Comparison of ENCODE assay signal across 32 cellular contexts in the genomic region with DNA sequence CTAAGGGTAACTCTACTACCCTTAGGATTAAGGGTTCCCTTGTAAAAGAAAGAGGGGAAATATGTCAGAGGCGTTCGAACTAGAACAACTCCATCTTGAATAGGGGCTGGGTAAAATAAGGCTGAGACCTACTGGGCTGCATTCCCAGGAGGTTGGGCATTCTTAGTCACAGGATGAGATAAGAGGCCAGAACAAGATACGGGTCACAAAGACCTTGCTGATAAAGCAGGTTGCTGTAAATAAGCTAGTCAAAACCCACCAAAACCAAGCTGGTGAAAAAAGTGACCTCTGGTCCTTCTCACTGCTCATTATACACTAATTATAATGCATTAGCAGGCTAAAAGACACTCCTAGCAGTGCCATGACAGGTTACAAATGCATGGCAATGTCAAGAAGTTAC.
"Had no signal": no experiment of that assay in that cellular context is flagged by ENCODE, and none has a peak within 500 bp of the region (broad histone marks: within the 10 kb centered on the region; RNA-seq: fewer than 3 reads in every experiment).

No MANE protein-coding gene starts in this region.

- H3K4me1 Mint-ChIP-seq: activated B cell treated with CpG ODN at 0.5 μM for 24 hours; activated naive CD4-positive, alpha-beta T cell treated with anti-CD3 and anti-CD28 coated beads, Interleukin-2, amount 50 U/mL, for 24 hours; activated naive CD8-positive, alpha-beta T cell treated with anti-CD3 and anti-CD28 coated beads for 36 hours; activated naive CD8-positive, alpha-beta T cell treated with anti-CD3 and anti-CD28 coated beads, Interleukin-2, amount 50 U/mL, for 24 hours; T-cell had no signal

- H3K36me3 ChIP-seq: esophagus muscularis mucosa, WERI-Rb-1 had no signal

- H3K9me3 ChIP-seq: ascending aorta, body of pancreas, esophagus muscularis mucosa, gastroesophageal sphincter had no signal

- FAIRE-seq: colon had no signal

- H3K27me3 Mint-ChIP-seq: activated B cell treated with CpG ODN at 0.5 μM for 24 hours; activated CD8-positive, alpha-beta T cell treated with anti-CD3 and anti-CD28 coated beads for 36 hours; activated naive CD4-positive, alpha-beta T cell treated with anti-CD3 and anti-CD28 coated beads, Interleukin-2, amount 50 U/mL, for 24 hours; activated naive CD8-positive, alpha-beta T cell treated with anti-CD3 and anti-CD28 coated beads for 36 hours; activated naive CD8-positive, alpha-beta T cell treated with anti-CD3 and anti-CD28 coated beads, Interleukin-2, amount 50 U/mL, for 24 hours; effector memory CD8-positive, alpha-beta T cell had no signal

- H3K27me3 ChIP-seq: ascending aorta, body of pancreas, esophagus muscularis mucosa, foreskin keratinocyte, gastroesophageal sphincter had no signal

- ATAC-seq: activated CD4-positive, CD25-positive, alpha-beta regulatory T cell treated with anti-CD3 and anti-CD28 coated beads, Interleukin-2, amount 50 U/mL, for 24 hours; activated CD8-positive, alpha-beta T cell treated with anti-CD3 and anti-CD28 coated beads for 36 hours; activated naive CD8-positive, alpha-beta T cell treated with anti-CD3 and anti-CD28 coated beads, Interleukin-2, amount 50 U/mL, for 24 hours; body of pancreas; effector memory CD8-positive, alpha-beta T cell; foreskin keratinocyte; gastroesophageal sphincter; T-cell had no signal

- H3K9me3 Mint-ChIP-seq: activated B cell treated with CpG ODN at 0.5 μM for 24 hours; activated CD8-positive, alpha-beta T cell treated with anti-CD3 and anti-CD28 coated beads for 36 hours; activated naive CD4-positive, alpha-beta T cell treated with anti-CD3 and anti-CD28 coated beads for 36 hours; activated naive CD8-positive, alpha-beta T cell treated with anti-CD3 and anti-CD28 coated beads for 36 hours; activated naive CD8-positive, alpha-beta T cell treated with anti-CD3 and anti-CD28 coated beads, Interleukin-2, amount 50 U/mL, for 24 hours; activated T-helper 1 cell treated with anti-CD3 and anti-CD28 coated beads, Interleukin-12 subunit alpha, Interleukin-12 subunit beta, Interleukin-2, Interleukin-4 antibody, amounts not matched to agents 30 ng/mL and 10 ng/mL and 1 ng/mL, durations not matched to agents 14 hours and 24 hours and 36 hours; T-helper 1 cell treated with Interleukin-12 subunit alpha and Interleukin-12 subunit beta and Interleukin-4 antibody, amounts not matched to agents 30 μg/mL and 1 μg/mL, for 36 hours had no signal

- H3K36me3 Mint-ChIP-seq: activated naive CD4-positive, alpha-beta T cell treated with anti-CD3 and anti-CD28 coated beads, Interleukin-2, amount 50 U/mL, for 24 hours; activated naive CD8-positive, alpha-beta T cell treated with anti-CD3 and anti-CD28 coated beads for 36 hours; T-cell had no signal

- H3K4me1 ChIP-seq: ascending aorta, body of pancreas, foreskin keratinocyte, gastroesophageal sphincter had no signal

- H3K4me3 Mint-ChIP-seq: activated B cell treated with CpG ODN at 0.5 μM for 24 hours; activated CD8-positive, alpha-beta T cell treated with anti-CD3 and anti-CD28 coated beads for 36 hours; activated naive CD4-positive, alpha-beta T cell treated with anti-CD3 and anti-CD28 coated beads for 36 hours; activated naive CD4-positive, alpha-beta T cell treated with anti-CD3 and anti-CD28 coated beads, Interleukin-2, amount 50 U/mL, for 24 hours; activated naive CD8-positive, alpha-beta T cell treated with anti-CD3 and anti-CD28 coated beads for 36 hours; activated naive CD8-positive, alpha-beta T cell treated with anti-CD3 and anti-CD28 coated beads, Interleukin-2, amount 50 U/mL, for 24 hours; activated T-helper 1 cell treated with anti-CD3 and anti-CD28 coated beads, Interleukin-12 subunit alpha, Interleukin-12 subunit beta, Interleukin-2, Interleukin-4 antibody, amounts not matched to agents 30 ng/mL and 10 ng/mL and 1 ng/mL, durations not matched to agents 14 hours and 24 hours and 36 hours; effector memory CD8-positive, alpha-beta T cell; T-cell; T-helper 1 cell treated with Interleukin-12 subunit alpha and Interleukin-12 subunit beta and Interleukin-4 antibody, amounts not matched to agents 30 μg/mL and 1 μg/mL, for 36 hours had no signal

- H3K4me3 ChIP-seq: ascending aorta, body of pancreas, esophagus muscularis mucosa, gastroesophageal sphincter had no signal

- H3K27ac ChIP-seq: ascending aorta, body of pancreas, esophagus muscularis mucosa, foreskin keratinocyte, gastroesophageal sphincter, WERI-Rb-1 had no signal

- DNase-seq: activated B cell treated with CpG ODN at 0.5 μM for 24 hours; activated CD4-positive, alpha-beta T cell treated with anti-CD3 and anti-CD28 coated beads for 48 hours; activated CD4-positive, alpha-beta T cell treated with anti-CD3 and anti-CD28 coated beads, Interleukin-2, amount 50 U/mL, for 1 hour; activated CD4-positive, alpha-beta T cell treated with anti-CD3 and anti-CD28 coated beads, Interleukin-2, amount 50 U/mL, for 48 hours; activated CD8-positive, alpha-beta memory T cell treated with anti-CD3 and anti-CD28 coated beads for 24 hours; activated CD8-positive, alpha-beta T cell treated with anti-CD3 and anti-CD28 coated beads for 36 hours; activated effector memory CD4-positive, alpha-beta T cell treated with anti-CD3 and anti-CD28 coated beads, Interleukin-2, amount 50 U/mL, for 16 hours; activated naive CD4-positive, alpha-beta T cell treated with anti-CD3 and anti-CD28 coated beads for 36 hours; activated naive CD8-positive, alpha-beta T cell treated with anti-CD3 and anti-CD28 coated beads for 36 hours; activated naive CD8-positive, alpha-beta T cell treated with anti-CD3 and anti-CD28 coated beads, Interleukin-2, amount 50 U/mL, for 24 hours; activated T-cell treated with anti-CD3 and anti-CD28 coated beads, Interleukin-2, amount 50 U/mL, for 48 hours; body of pancreas; caudate nucleus; cortex of kidney; dermis blood vessel endothelial cell; effector CD4-positive, alpha-beta T cell; effector memory CD8-positive, alpha-beta T cell; erythroblast; foreskin keratinocyte; SW 1271; T-cell; T-helper 9 cell; WERI-Rb-1 had no signal

- H3K27ac Mint-ChIP-seq: activated B cell treated with CpG ODN at 0.5 μM for 24 hours; activated CD8-positive, alpha-beta T cell treated with anti-CD3 and anti-CD28 coated beads for 36 hours; activated naive CD4-positive, alpha-beta T cell treated with anti-CD3 and anti-CD28 coated beads for 36 hours; activated naive CD4-positive, alpha-beta T cell treated with anti-CD3 and anti-CD28 coated beads, Interleukin-2, amount 50 U/mL, for 24 hours; activated naive CD8-positive, alpha-beta T cell treated with anti-CD3 and anti-CD28 coated beads for 36 hours; activated naive CD8-positive, alpha-beta T cell treated with anti-CD3 and anti-CD28 coated beads, Interleukin-2, amount 50 U/mL, for 24 hours; activated T-helper 1 cell treated with anti-CD3 and anti-CD28 coated beads, Interleukin-12 subunit alpha, Interleukin-12 subunit beta, Interleukin-2, Interleukin-4 antibody, amounts not matched to agents 30 ng/mL and 10 ng/mL and 1 ng/mL, durations not matched to agents 14 hours and 24 hours and 36 hours; activated T-helper 2 cell treated with anti-CD3 and anti-CD28 coated beads, Interferon-gamma antibody, Interleukin-2, Interleukin-4, amounts not matched to agents 10 μg/mL and 5 μg/mL and 100 μg/mL, durations not matched to agents 14 hours and 24 hours and 36 hours; effector memory CD8-positive, alpha-beta T cell; T-cell; T-helper 1 cell treated with Interleukin-12 subunit alpha and Interleukin-12 subunit beta and Interleukin-4 antibody, amounts not matched to agents 30 μg/mL and 1 μg/mL, for 36 hours had no signal
